In genomic region chr19:256804-257203, GRCh38 we compare ENCODE assay signal across 4 cellular contexts. TPM values are rescaled to one million over a fixed set of nuclear protein-coding genes. Genes with fewer than 3 reads are reported as not detected.
"Had no signal": no experiment of that assay in that cellular context is flagged by ENCODE, and none has a peak within 500 bp of the region (broad histone marks: within the 10 kb centered on the region; RNA-seq: fewer than 3 reads in every experiment).

No MANE protein-coding gene starts in this region.

RNA-seq across cellular contexts. Expression of gene PLPP2, which starts 34.4 kb away (rescaled TPM):
- total RNA-seq: activated naive CD8-positive, alpha-beta T cell treated with anti-CD3 and anti-CD28 coated beads for 36 hours; activated naive CD8-positive, alpha-beta T cell treated with anti-CD3 and anti-CD28 coated beads, Interleukin-2, amount 10 ng/mL, durations not matched to agents 7 days and 5 days; activated T-helper 2 cell treated with anti-CD3 and anti-CD28 coated beads, Interferon-gamma antibody, Interleukin-2, Interleukin-4, amounts not matched to agents 10 μg/mL and 5 μg/mL and 100 μg/mL, durations not matched to agents 14 hours and 24 hours and 36 hours had no signal
- polyA plus RNA-seq: cardiac muscle cell had no signal
